31 cellular contexts compared by ENCODE assay signal in genomic region chr2:2039826-2040225, GRCh38.
"Had no signal": no experiment of that assay in that cellular context is flagged by ENCODE, and none has a peak within 500 bp of the region (broad histone marks: within the 10 kb centered on the region; RNA-seq: fewer than 3 reads in every experiment).

No MANE protein-coding gene starts in this region.

- H3K27me3 ChIP-seq: adrenal gland, body of pancreas, breast epithelium had no signal

- H3K9me3 ChIP-seq: adrenal gland, body of pancreas, breast epithelium had no signal

- FAIRE-seq: astrocyte, K562, RCC 7860 had no signal

- H3K4me3 ChIP-seq: adrenal gland, body of pancreas, breast epithelium, K562 had no signal

- DNase-seq: activated CD4-positive, alpha-beta T cell treated with anti-CD3 and anti-CD28 coated beads for 1 hour; activated CD4-positive, alpha-beta T cell treated with anti-CD3 and anti-CD28 coated beads for 48 hours; activated CD4-positive, alpha-beta T cell treated with anti-CD3 and anti-CD28 coated beads, Interleukin-2, amount 50 U/mL, for 4 hours; activated CD4-positive, CD25-positive, alpha-beta regulatory T cell; activated CD8-positive, alpha-beta T cell treated with anti-CD3 and anti-CD28 coated beads, Interleukin-2, amount 10 ng/mL, durations not matched to agents 7 days and 5 days; activated gamma-delta T cell treated with Interleukin-2 at 50 U/mL for 16 hours; activated naive CD4-positive, alpha-beta T cell treated with anti-CD3 and anti-CD28 coated beads for 36 hours; activated T-cell treated with anti-CD3 and anti-CD28 coated beads, Interleukin-2, amount 50 U/mL, for 4 hours; adrenal gland; body of pancreas; NCI-H1092 treated with DMSO at 0.1 percent for 48 hours; NCI-H146; NCI-H187; NCI-H2029 treated with DMSO at 0.1 percent for 48 hours; NCI-H2107; NCI-H226; NCI-H510A; NCI-H526; NCI-H748 treated with DMSO at 0.1 percent for 48 hours; NK-92 treated with Interleukin-12 subunit alpha and Interleukin-12 subunit beta, amount 100 ng/mL, for 24 hours; PC-3; SW 1271; T1000; WERI-Rb-1 had no signal

- H3K27ac Mint-ChIP-seq: activated CD8-positive, alpha-beta T cell treated with anti-CD3 and anti-CD28 coated beads, Interleukin-2, amount 10 ng/mL, durations not matched to agents 7 days and 5 days; activated naive CD4-positive, alpha-beta T cell treated with anti-CD3 and anti-CD28 coated beads for 36 hours; activated naive CD4-positive, alpha-beta T cell treated with anti-CD3 and anti-CD28 coated beads, Interleukin-2, amount 50 U/mL, for 72 hours; activated T-helper 1 cell treated with anti-CD3 and anti-CD28 coated beads, Interleukin-12 subunit alpha, Interleukin-12 subunit beta, Interleukin-2, Interleukin-4 antibody, amounts not matched to agents 30 ng/mL and 10 ng/mL and 1 ng/mL, durations not matched to agents 14 hours and 24 hours and 36 hours had no signal

- H3K9me3 Mint-ChIP-seq: activated naive CD4-positive, alpha-beta T cell treated with anti-CD3 and anti-CD28 coated beads for 36 hours; activated T-cell treated with anti-CD3 and anti-CD28 coated beads, Interleukin-2, amount 50 U/mL, for 4 hours; activated T-helper 1 cell treated with anti-CD3 and anti-CD28 coated beads, Interleukin-12 subunit alpha, Interleukin-12 subunit beta, Interleukin-2, Interleukin-4 antibody, amounts not matched to agents 30 ng/mL and 10 ng/mL and 1 ng/mL, durations not matched to agents 14 hours and 24 hours and 36 hours had no signal

- H3K27ac ChIP-seq: adrenal gland, body of pancreas, breast epithelium, RWPE1, WERI-Rb-1 had no signal

- H3K4me3 Mint-ChIP-seq: activated CD8-positive, alpha-beta T cell treated with anti-CD3 and anti-CD28 coated beads, Interleukin-2, amount 10 ng/mL, durations not matched to agents 7 days and 5 days; activated naive CD4-positive, alpha-beta T cell treated with anti-CD3 and anti-CD28 coated beads for 36 hours; activated T-cell treated with anti-CD3 and anti-CD28 coated beads, Interleukin-2, amount 50 U/mL, for 4 hours; activated T-helper 1 cell treated with anti-CD3 and anti-CD28 coated beads, Interleukin-12 subunit alpha, Interleukin-12 subunit beta, Interleukin-2, Interleukin-4 antibody, amounts not matched to agents 30 ng/mL and 10 ng/mL and 1 ng/mL, durations not matched to agents 14 hours and 24 hours and 36 hours had no signal

- H3K36me3 Mint-ChIP-seq: activated naive CD4-positive, alpha-beta T cell treated with anti-CD3 and anti-CD28 coated beads, Interleukin-2, amount 50 U/mL, for 72 hours had no signal

- H3K4me1 ChIP-seq: adrenal gland, breast epithelium had no signal

- H3K36me3 ChIP-seq: adrenal gland, breast epithelium, WERI-Rb-1 had no signal
